ENCODE assay signal across 8 cellular contexts in genomic region chr12:49121047-49121696, GRCh38. TPM values are rescaled to one million over a fixed set of nuclear protein-coding genes. Genes with fewer than 3 reads are reported as not detected.
DNase-seq lines count a peak whose midpoint lies in the region; ATAC-seq, FAIRE-seq and TF ChIP-seq lines count a peak whose summit lies in the region.

No MANE protein-coding gene starts in this region.

- H3K36me3 ChIP-seq in HEK293 (ENCODE audit: control insufficient read depth in 2 of 2, insufficient read depth in 1 of 2, low read length in 2 of 2) (no peaks in the 10 kb centered on the region), SJSA1 (peaks cover 3% of the 10 kb centered on the region; the same call in 1 of the 2 replicates), pancreas (no peaks in the 10 kb centered on the region)

- FAIRE-seq in pancreas (lab: Jason Lieb, UNC): no peak

- POLR2A ChIA-PET in AG04450 (lab: Yijun Ruan, JAX): interaction anchor here (0.9 to 2.1 kb wide), 2 partner anchors 10 to 25 kb away, joined by 5 to 15 read pairs; partner anchors contain the start of gene TUBA1B
- POLR2A ChIA-PET in HEK293 (lab: Yijun Ruan, JAX): interaction anchor here (1.0 to 2.4 kb wide), 5 partner anchors 9 to 57 kb away, joined by 3 to 16 read pairs (median 4); partner anchors contain the start of genes LMBR1L and TUBA1B

- H3K27ac ChIP-seq in AG04450 (ENCODE audit: low read depth, low read length): no peak overlapping the region
- H3K27ac ChIP-seq in HEK293 (ENCODE audit: extremely low read depth, low read depth, low read length): no peak overlapping the region
- H3K27ac ChIP-seq in SJSA1: no peak overlapping the region
- H3K27ac ChIP-seq in pancreas: no peak overlapping the region

- CTCF ChIA-PET in AG04450 (lab: Charles Lee) (interaction anchor here (0.5 to 4.0 kb wide), 16 partner anchors 9 to 1582 kb away, joined by 3 to 53 read pairs (median 5); partner anchors contain the start of genes LMBR1L, RHEBL1 and TUBA1B), HEK293 (lab: Yijun Ruan, JAX) (interaction anchor here (0.6 to 4.5 kb wide), 18 partner anchors 9 to 124 kb away, joined by 3 to 63 read pairs (median 5); partner anchors contain the start of genes LMBR1L and RHEBL1)

- H3K4me1 ChIP-seq in HEK293 (ENCODE audit: control insufficient read depth, insufficient read depth, low read length) (no peaks in the 10 kb centered on the region), SJSA1 (replicated peaks) (no peaks in the 10 kb centered on the region), pancreas (no peaks in the 10 kb centered on the region)

- DNase-seq in AG04450 (ENCODE audit: low read depth, low spot score) (no peak), SJSA1 (ENCODE audit: low read depth in 1 of 2, low spot score in 2 of 2) (peak; percentile 36 to 52), fibroblast of the conjunctiva (ENCODE audit: low read depth) (peak; percentile 60), pancreas (peak in 2 of 6 donors; percentile 24 to 36), NCI-H2081 treated with DMSO at 0.1 percent for 48 hours (lab: John Stamatoyannopoulos, UW) (no peak)

- TF ChIP-seq CTCF in AG04450 (IDR thresholded peaks at IDR 0.05; ENCODE audit: low read depth, low read length): peak; percentile 76
- peak; percentile 51; the same call in 1 of the 2 replicates for TF ChIP-seq CTCF in HEK293 (tag by site-specific recombination; IDR thresholded peaks at IDR 0.05)
- TF ChIP-seq CTCF in pancreas (IDR thresholded peaks at IDR 0.05): peak in 3 of 4 donors; percentile 14 to 35 (median 29)

- H3K9me3 ChIP-seq in AG04450 (ENCODE audit: control insufficient read depth, insufficient read depth, low read length) (no peaks in the 10 kb centered on the region), HEK293 (ENCODE audit: control insufficient read depth, insufficient read depth, low read depth, low read length) (no peaks in the 10 kb centered on the region), SJSA1 (replicated peaks) (no peaks in the 10 kb centered on the region), pancreas (no peaks in the 10 kb centered on the region)

- no peaks in the 10 kb centered on the region for H3K27me3 ChIP-seq in AG04450 (ENCODE audit: control insufficient read depth, insufficient read depth, low read length)
- H3K27me3 ChIP-seq in SJSA1 (replicated peaks): no peaks in the 10 kb centered on the region
- H3K27me3 ChIP-seq in pancreas: no peaks in the 10 kb centered on the region

- no peak overlapping the region for H3K4me3 ChIP-seq in AG04450 (ENCODE audit: low read depth, low read length)
- no peak overlapping the region for H3K4me3 ChIP-seq in HEK293 (ENCODE audit: low read depth, low read length)
- H3K4me3 ChIP-seq in SJSA1: no peak overlapping the region
- H3K4me3 ChIP-seq in pancreas: no peak overlapping the region

- ATAC-seq in pancreas: peak; percentile 71 to 93 (median 90)
- no peak for ATAC-seq in HG02588 (IDR thresholded peaks at IDR 0.05; ENCODE audit: unreplicated experiment)
- ATAC-seq in HG02840 (IDR thresholded peaks at IDR 0.05; ENCODE audit: low FRiP score, unreplicated experiment): no peak

- 16 to 25% methylated on average over 6 of the region's 6 CpGs for WGBS in pancreas, 2 donors

- intact Hi-C loops in pancreas (cut with DNase I): loop anchor here in 1 of 3 donors (10.0 kb wide), 1 partner anchor 114 kb away; no protein-coding TSS in a partner anchor

TF ChIP-seq in HEK293, 187 proteins besides CTCF, POLR2A, EP300 and RAD21:
- TF ChIP-seq ZBTB17 (tag by site-specific recombination; IDR thresholded peaks at IDR 0.05): peak; percentile 51
- peak; percentile 60; the same call in 1 of the 2 replicates for TF ChIP-seq GFI1B (tag by site-specific recombination; IDR thresholded peaks at IDR 0.05)
- 0 out of 2 replicates have a peak, but pooled peaks have one; percentile 16 for TF ChIP-seq BCL11B (tag by site-specific recombination; IDR thresholded peaks at IDR 0.05; ENCODE audit: low read depth)
- TF ChIP-seq ZNF792 (tag by site-specific recombination; IDR thresholded peaks at IDR 0.05): no peak
- no peak for TF ChIP-seq ZNF121 (tag by site-specific recombination; IDR thresholded peaks at IDR 0.05)
- TF ChIP-seq ZNF530 (tag by site-specific recombination; IDR thresholded peaks at IDR 0.05; ENCODE audit: low read depth): no peak
- TF ChIP-seq IKZF3 (tag by site-specific recombination; IDR thresholded peaks at IDR 0.05): peak; percentile 76
- TF ChIP-seq ZNF654 (tag by site-specific recombination; IDR thresholded peaks at IDR 0.05; ENCODE audit: low read depth): peak; percentile 70

RNA-seq across cellular contexts. Expression of gene TUBA1B, which starts 10.0 kb away (rescaled TPM):
- polyA plus RNA-seq in AG04450 (2011; rRNA removed): 2,720 and 2,965 TPM in 2 replicates
- 2,895 and 3,603 TPM in 2 replicates for polyA minus RNA-seq in AG04450 (2011; rRNA and poly(A)+ RNA removed)
- 4,389 and 5,186 TPM in 2 replicates for total RNA-seq in SJSA1 (2014; rRNA removed; shearing (Covaris generic))
- 100 to 1,000 TPM in 3 of 6 donors, 10 to 100 TPM in 3; 43.1 to 185 (median 108) TPM for total RNA-seq in pancreas
- 100 to 1,000 TPM in 1 of 2 donors, 10 to 100 TPM in 1; 92.0 to 214 TPM for polyA plus RNA-seq in pancreas

RNA-seq across cellular contexts. Expression of gene LMBR1L, which starts 10.5 kb away (rescaled TPM):
- polyA plus RNA-seq in AG04450 (2011; rRNA removed): 34.1 and 37.3 TPM in 2 replicates
- 53.6 and 65.0 TPM in 2 replicates for polyA minus RNA-seq in AG04450 (2011; rRNA and poly(A)+ RNA removed)
- total RNA-seq in SJSA1 (2014; rRNA removed; shearing (Covaris generic)): 9.0 and 16.0 TPM in 2 replicates
- total RNA-seq in pancreas: 10 to 100 TPM; 12.9 to 37.6 (median 20.4) TPM
- polyA plus RNA-seq in pancreas: 10 to 100 TPM; 46.6 to 76.5 TPM

RNA-seq across cellular contexts. Expression of gene DHH, which starts 26.6 kb away (rescaled TPM):
- polyA plus RNA-seq in AG04450 (2011; rRNA removed) (not detected in 2 replicates), pancreas (under 1 TPM; 0.11 to 0.14 TPM)
- polyA minus RNA-seq in AG04450 (2011; rRNA and poly(A)+ RNA removed): not detected in 2 replicates
- not detected in 2 replicates for total RNA-seq in SJSA1 (2014; rRNA removed; shearing (Covaris generic))
- total RNA-seq in pancreas: under 1 TPM in 5 of 6 donors, not detected in 1; 0.03 to 0.53 (median 0.24) TPM

RNA-seq across cellular contexts. Expression of gene RHEBL1, which starts 51.4 kb away (rescaled TPM):
- polyA plus RNA-seq in AG04450 (2011; rRNA removed) (0.31 and 0.51 TPM in 2 replicates), pancreas (under 1 TPM; 0.38 to 0.63 TPM)
- polyA minus RNA-seq in AG04450 (2011; rRNA and poly(A)+ RNA removed): 0.30 TPM in 1 of 2 replicates, not detected in the other
- 0.34 and 2.5 TPM in 2 replicates for total RNA-seq in SJSA1 (2014; rRNA removed; shearing (Covaris generic))
- under 1 TPM in 3 of 6 donors, not detected in 3; 0.14 to 0.25 (median 0.18) TPM for total RNA-seq in pancreas

Comparison
In these comparisons a context has a peak if more than half of its experiments do, and no peak if none do; other contexts are left out.
1. DNase-seq: peak in SJSA1 (2 of 2) and fibroblast of the conjunctiva (single experiment); none in AG04450 (single experiment) and NCI-H2081 treated with DMSO at 0.1 percent for 48 hours (single experiment).
2. ATAC-seq: peak in pancreas (4 of 4); none in HG02588 (single experiment) and HG02840 (single experiment).
3. RNA of gene TUBA1B, which starts 10.0 kb away (total RNA-seq): 4,389 to 5,186 TPM in SJSA1; 43.1 to 185 TPM in pancreas; every median in the first group is over 10 times any median in the second.
4. Peak in every context shown above with its lines, with median percentiles within 50 percentile points of each other: CTCF ChIP-seq.